In genomic region chr16:9046667-9047055, GRCh38 we compare ENCODE assay signal across 1 cellular context.
TF ChIP-seq lines count a peak whose summit lies in the region.

No MANE protein-coding gene starts in this region.

TF ChIP-seq in GM12878, 131 proteins besides CTCF, POLR2A, EP300 and RAD21:
- TF ChIP-seq NFXL1 (IDR thresholded peaks at IDR 0.05; ENCODE audit: borderline replicate concordance) = 0 out of 2 replicates have a peak, but pooled peaks have one; percentile 32
- no peak for TF ChIP-seq CEBPB (IDR thresholded peaks at IDR 0.05; ENCODE audit: borderline replicate concordance in 1 of 2, low read depth in 2 of 2, low read length in 2 of 2)
- TF ChIP-seq SMAD1 (IDR thresholded peaks at IDR 0.05; ENCODE audit: low read depth, partially characterized antibody) = no peak
- TF ChIP-seq E2F8 (IDR thresholded peaks at IDR 0.05; ENCODE audit: low read depth, partially characterized antibody) = no peak
- 0 out of 2 replicates have a peak, but pooled peaks have one; percentile 63 for TF ChIP-seq ZNF217 (IDR thresholded peaks at IDR 0.05)
TF ChIP-seq in GM12878: peak in this region for 2.
